Comparison of ENCODE assay signal across 26 cellular contexts in the genomic region with DNA sequence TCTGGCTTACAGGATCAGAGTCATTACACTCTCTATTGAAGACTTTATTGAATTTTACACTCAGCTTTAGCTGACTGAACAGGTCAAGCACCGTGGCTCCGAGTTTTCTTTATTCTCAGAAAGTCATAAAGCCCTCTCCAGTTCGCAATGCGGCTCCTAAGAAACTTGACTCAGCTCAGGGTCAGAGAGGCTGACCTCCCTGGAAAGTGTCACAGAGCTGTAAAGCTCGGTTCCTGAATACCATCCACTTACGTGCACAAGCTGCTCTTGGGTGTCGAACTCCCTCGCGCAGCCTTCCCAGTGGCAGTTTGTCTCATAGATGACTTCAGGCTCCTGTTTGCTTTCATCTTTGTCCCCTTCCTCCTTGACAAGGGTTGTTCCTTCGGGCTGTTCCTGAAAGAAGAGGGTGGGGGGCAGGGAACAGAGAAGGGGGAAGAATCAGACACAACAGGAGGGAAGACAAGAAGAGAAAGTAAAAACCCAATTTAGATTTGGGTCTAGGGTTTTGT.
"Had no signal": no experiment of that assay in that cellular context is flagged by ENCODE, and none has a peak within 500 bp of the region (broad histone marks: within the 10 kb centered on the region; RNA-seq: fewer than 3 reads in every experiment).

No MANE protein-coding gene starts in this region.

- DNase-seq: activated CD4-positive, alpha-beta T cell treated with anti-CD3 and anti-CD28 coated beads, Interleukin-2, amount 10 ng/mL, durations not matched to agents 7 days and 5 days; activated CD4-positive, CD25-positive, alpha-beta regulatory T cell treated with anti-CD3 and anti-CD28 coated beads, Interleukin-2, amount 50 U/mL, for 72 hours; activated CD8-positive, alpha-beta memory T cell treated with anti-CD3 and anti-CD28 coated beads, Interleukin-2, amount 10 ng/mL, durations not matched to agents 7 days and 5 days; activated CD8-positive, alpha-beta T cell treated with anti-CD3 and anti-CD28 coated beads for 36 hours; activated gamma-delta T cell; activated naive CD4-positive, alpha-beta T cell treated with anti-CD3 and anti-CD28 coated beads, Interleukin-2, amount 50 U/mL, for 16 hours; activated naive CD8-positive, alpha-beta T cell treated with anti-CD3 and anti-CD28 coated beads, Interleukin-2, amount 50 U/mL, for 24 hours; activated T-cell treated with anti-CD3 and anti-CD28 coated beads for 4 hours; anterior cingulate cortex; body of pancreas; central memory CD4-positive, alpha-beta T cell; dermis blood vessel endothelial cell; effector CD8-positive, alpha-beta T cell; heart right ventricle; left colon; lower lobe of right lung; naive thymus-derived CD8-positive, alpha-beta T cell; retina; stimulated activated CD4-positive, alpha-beta T cell treated with anti-CD3 and anti-CD28 coated beads, Interleukin-2, amount 100 ng/mL, for 48 hours; stimulated activated CD8-positive, alpha-beta memory T cell treated with anti-CD3 and anti-CD28 coated beads, Interleukin-4, amount 100 ng/mL, for 48 hours; stimulated activated naive B cell treated with anti-CD40 and anti-IgM and Interleukin-4, amounts not matched to agents 10 μg/mL and 1 μg/mL and 100 μg/mL, for 72 hours; testis; upper lobe of right lung; WERI-Rb-1 had no signal

- H3K4me1 Mint-ChIP-seq: activated CD4-positive, alpha-beta T cell treated with anti-CD3 and anti-CD28 coated beads, Interleukin-2, amount 10 ng/mL, durations not matched to agents 7 days and 5 days; activated CD8-positive, alpha-beta memory T cell treated with anti-CD3 and anti-CD28 coated beads, Interleukin-2, amount 10 ng/mL, durations not matched to agents 7 days and 5 days; activated naive CD8-positive, alpha-beta T cell treated with anti-CD3 and anti-CD28 coated beads, Interleukin-2, amount 50 U/mL, for 24 hours; naive thymus-derived CD8-positive, alpha-beta T cell had no signal

- H3K27ac Mint-ChIP-seq: activated CD4-positive, alpha-beta T cell treated with anti-CD3 and anti-CD28 coated beads, Interleukin-2, amount 10 ng/mL, durations not matched to agents 7 days and 5 days; activated CD8-positive, alpha-beta memory T cell treated with anti-CD3 and anti-CD28 coated beads, Interleukin-2, amount 10 ng/mL, durations not matched to agents 7 days and 5 days; activated CD8-positive, alpha-beta T cell treated with anti-CD3 and anti-CD28 coated beads for 36 hours; activated naive CD8-positive, alpha-beta T cell treated with anti-CD3 and anti-CD28 coated beads, Interleukin-2, amount 50 U/mL, for 24 hours; naive thymus-derived CD8-positive, alpha-beta T cell; stimulated activated naive B cell treated with anti-CD40 and anti-IgM and Interleukin-4, amounts not matched to agents 10 μg/mL and 1 μg/mL and 100 μg/mL, for 72 hours had no signal

- H3K36me3 ChIP-seq: WERI-Rb-1 had no signal

- H3K36me3 Mint-ChIP-seq: activated CD8-positive, alpha-beta memory T cell treated with anti-CD3 and anti-CD28 coated beads, Interleukin-2, amount 10 ng/mL, durations not matched to agents 7 days and 5 days; naive thymus-derived CD8-positive, alpha-beta T cell; stimulated activated naive B cell treated with anti-CD40 and anti-IgM and Interleukin-4, amounts not matched to agents 10 μg/mL and 1 μg/mL and 100 μg/mL, for 72 hours had no signal

- H3K27me3 Mint-ChIP-seq: activated CD4-positive, alpha-beta T cell treated with anti-CD3 and anti-CD28 coated beads, Interleukin-2, amount 10 ng/mL, durations not matched to agents 7 days and 5 days had no signal

- H3K27me3 ChIP-seq: body of pancreas, esophagus muscularis mucosa, heart right ventricle, testis, upper lobe of right lung had no signal

- ATAC-seq: activated CD8-positive, alpha-beta memory T cell treated with anti-CD3 and anti-CD28 coated beads, Interleukin-2, amount 10 ng/mL, durations not matched to agents 7 days and 5 days; activated CD8-positive, alpha-beta T cell treated with anti-CD3 and anti-CD28 coated beads for 36 hours; activated naive CD8-positive, alpha-beta T cell treated with anti-CD3 and anti-CD28 coated beads, Interleukin-2, amount 50 U/mL, for 24 hours; body of pancreas; heart right ventricle; left colon; lower lobe of right lung; naive thymus-derived CD8-positive, alpha-beta T cell; SK-N-SH treated with all-trans-retinoic acid at 6 μM for 48 hours; stimulated activated naive B cell treated with anti-CD40 and anti-IgM and Interleukin-4, amounts not matched to agents 10 μg/mL and 1 μg/mL and 100 μg/mL, for 72 hours; upper lobe of right lung had no signal

- H3K4me1 ChIP-seq: body of pancreas, heart right ventricle, lower lobe of right lung, testis, upper lobe of right lung had no signal

- H3K9me3 Mint-ChIP-seq: activated CD4-positive, alpha-beta T cell treated with anti-CD3 and anti-CD28 coated beads, Interleukin-2, amount 10 ng/mL, durations not matched to agents 7 days and 5 days; activated CD8-positive, alpha-beta T cell treated with anti-CD3 and anti-CD28 coated beads for 36 hours; activated naive CD8-positive, alpha-beta T cell treated with anti-CD3 and anti-CD28 coated beads, Interleukin-2, amount 50 U/mL, for 24 hours; naive thymus-derived CD8-positive, alpha-beta T cell; stimulated activated naive B cell treated with anti-CD40 and anti-IgM and Interleukin-4, amounts not matched to agents 10 μg/mL and 1 μg/mL and 100 μg/mL, for 72 hours had no signal

- H3K4me3 Mint-ChIP-seq: activated CD4-positive, alpha-beta T cell treated with anti-CD3 and anti-CD28 coated beads, Interleukin-2, amount 10 ng/mL, durations not matched to agents 7 days and 5 days; activated CD8-positive, alpha-beta memory T cell treated with anti-CD3 and anti-CD28 coated beads, Interleukin-2, amount 10 ng/mL, durations not matched to agents 7 days and 5 days; activated CD8-positive, alpha-beta T cell treated with anti-CD3 and anti-CD28 coated beads for 36 hours; activated naive CD8-positive, alpha-beta T cell treated with anti-CD3 and anti-CD28 coated beads, Interleukin-2, amount 50 U/mL, for 24 hours; naive thymus-derived CD8-positive, alpha-beta T cell; stimulated activated naive B cell treated with anti-CD40 and anti-IgM and Interleukin-4, amounts not matched to agents 10 μg/mL and 1 μg/mL and 100 μg/mL, for 72 hours had no signal

- H3K9me3 ChIP-seq: body of pancreas, esophagus muscularis mucosa, heart right ventricle, lower lobe of right lung, testis, upper lobe of right lung had no signal

- H3K4me3 ChIP-seq: body of pancreas, esophagus muscularis mucosa, heart right ventricle, lower lobe of right lung, testis, upper lobe of right lung had no signal

- H3K27ac ChIP-seq: body of pancreas, heart right ventricle, lower lobe of right lung, testis, upper lobe of right lung, WERI-Rb-1 had no signal
